24 cellular contexts compared by ENCODE assay signal in the genomic region with DNA sequence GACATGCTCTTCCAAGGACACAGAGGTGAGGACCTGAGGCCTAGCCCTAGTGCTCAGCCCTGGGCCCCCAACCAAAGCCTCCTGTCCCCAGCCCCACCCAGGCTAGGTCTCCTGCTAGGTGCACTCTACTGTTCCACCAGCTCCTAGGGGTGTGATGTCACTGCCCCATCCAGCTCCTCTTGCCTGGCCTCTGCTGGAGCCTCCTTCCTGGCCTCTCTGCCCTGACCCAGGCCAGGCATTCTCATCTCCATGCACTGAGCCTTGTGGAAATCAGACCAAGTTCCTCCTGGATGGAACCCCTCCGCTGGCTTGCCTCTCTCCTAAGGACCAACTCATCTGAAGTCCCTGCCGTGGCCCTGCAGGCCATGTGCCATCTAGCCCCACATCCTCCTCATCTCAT.
"Had no signal": no experiment of that assay in that cellular context is flagged by ENCODE, and none has a peak within 500 bp of the region (broad histone marks: within the 10 kb centered on the region; RNA-seq: fewer than 3 reads in every experiment).

No MANE protein-coding gene starts in this region.

- H3K36me3 ChIP-seq: MG63 had no signal

- H3K9me3 Mint-ChIP-seq: activated naive CD4-positive, alpha-beta T cell treated with anti-CD3 and anti-CD28 coated beads, Interleukin-2, amount 10 ng/mL, durations not matched to agents 7 days and 5 days; activated naive CD8-positive, alpha-beta T cell treated with anti-CD3 and anti-CD28 coated beads for 36 hours; activated T-helper 2 cell treated with anti-CD3 and anti-CD28 coated beads, Interferon-gamma antibody, Interleukin-2, Interleukin-4, amounts not matched to agents 10 μg/mL and 5 μg/mL and 100 μg/mL, durations not matched to agents 14 hours and 24 hours and 36 hours; T-helper 1 cell treated with Interleukin-12 subunit alpha and Interleukin-12 subunit beta and Interleukin-4 antibody, amounts not matched to agents 30 μg/mL and 1 μg/mL, for 36 hours had no signal

- H3K27me3 ChIP-seq: MG63 had no signal

- H3K4me1 Mint-ChIP-seq: activated naive CD4-positive, alpha-beta T cell treated with anti-CD3 and anti-CD28 coated beads, Interleukin-2, amount 10 ng/mL, durations not matched to agents 7 days and 5 days; activated naive CD8-positive, alpha-beta T cell treated with anti-CD3 and anti-CD28 coated beads for 36 hours had no signal

- FAIRE-seq: RCC 7860 had no signal

- H3K27me3 Mint-ChIP-seq: activated naive CD8-positive, alpha-beta T cell treated with anti-CD3 and anti-CD28 coated beads for 36 hours had no signal

- H3K27ac Mint-ChIP-seq: activated naive CD4-positive, alpha-beta T cell treated with anti-CD3 and anti-CD28 coated beads, Interleukin-2, amount 10 ng/mL, durations not matched to agents 7 days and 5 days; activated naive CD8-positive, alpha-beta T cell treated with anti-CD3 and anti-CD28 coated beads for 36 hours; activated T-helper 2 cell treated with anti-CD3 and anti-CD28 coated beads, Interferon-gamma antibody, Interleukin-2, Interleukin-4, amounts not matched to agents 10 μg/mL and 5 μg/mL and 100 μg/mL, durations not matched to agents 14 hours and 24 hours and 36 hours; T-helper 1 cell treated with Interleukin-12 subunit alpha and Interleukin-12 subunit beta and Interleukin-4 antibody, amounts not matched to agents 30 μg/mL and 1 μg/mL, for 36 hours had no signal

- H3K9me3 ChIP-seq: MG63 had no signal

- H3K36me3 Mint-ChIP-seq: activated naive CD4-positive, alpha-beta T cell treated with anti-CD3 and anti-CD28 coated beads, Interleukin-2, amount 10 ng/mL, durations not matched to agents 7 days and 5 days; activated naive CD8-positive, alpha-beta T cell treated with anti-CD3 and anti-CD28 coated beads for 36 hours had no signal

- DNase-seq: activated CD4-positive, alpha-beta T cell treated with anti-CD3 and anti-CD28 coated beads for 4 hours; activated CD4-positive, alpha-beta T cell treated with anti-CD3 and anti-CD28 coated beads, Interleukin-2, amount 50 U/mL, for 4 hours; activated gamma-delta T cell treated with Interleukin-2 at 50 U/mL for 16 hours; activated naive CD4-positive, alpha-beta T cell treated with anti-CD3 and anti-CD28 coated beads, Interleukin-2, amount 10 ng/mL, durations not matched to agents 7 days and 5 days; activated naive CD8-positive, alpha-beta T cell treated with anti-CD3 and anti-CD28 coated beads for 36 hours; activated T-cell treated with anti-CD3 and anti-CD28 coated beads for 4 hours; activated T-cell treated with anti-CD3 and anti-CD28 coated beads, Interleukin-2, amount 50 U/mL, for 48 hours; anterior cingulate cortex; MG63; MV-4-11; NCI-H1092 treated with DMSO at 0.1 percent for 48 hours; NCI-H1417 treated with DMSO at 0.1 percent for 48 hours; NCI-H1694; NCI-H2029 treated with DMSO at 0.1 percent for 48 hours; NCI-H345; NCI-H510A; NCI-H69; NK-92 treated with Interleukin-12 subunit alpha and Interleukin-12 subunit beta, amount 100 ng/mL, for 24 hours; PC-3; SHP77 treated with DMSO at 0.1 percent for 48 hours had no signal

- ATAC-seq: activated CD4-positive, CD25-positive, alpha-beta regulatory T cell treated with anti-CD3 and anti-CD28 coated beads, Interleukin-2, amount 50 U/mL, for 24 hours; PC-3 had no signal

- H3K4me3 ChIP-seq: MG63 had no signal

- H3K4me3 Mint-ChIP-seq: activated naive CD4-positive, alpha-beta T cell treated with anti-CD3 and anti-CD28 coated beads, Interleukin-2, amount 10 ng/mL, durations not matched to agents 7 days and 5 days; activated naive CD8-positive, alpha-beta T cell treated with anti-CD3 and anti-CD28 coated beads for 36 hours; T-helper 1 cell treated with Interleukin-12 subunit alpha and Interleukin-12 subunit beta and Interleukin-4 antibody, amounts not matched to agents 30 μg/mL and 1 μg/mL, for 36 hours had no signal
